ENCODE assay signal across 8 cellular contexts in genomic region chr2:11582526-11583202, GRCh38. TPM values are rescaled to one million over a fixed set of nuclear protein-coding genes. Genes with fewer than 3 reads are reported as not detected.
A peak's percentile ranks its signal among the peaks of the same experiment; 100 is the strongest.
DNase-seq lines count a peak whose midpoint lies in the region; ATAC-seq and TF ChIP-seq lines count a peak whose summit lies in the region.

No MANE protein-coding gene starts in this region.

- CTCF ChIA-PET in IMR-90 (lab: Yijun Ruan, JAX) (interaction anchor here (0.6 to 2.4 kb wide), 10 partner anchors 9 to 750 kb away, joined by 3 to 12 read pairs (median 5); a partner anchor contains a TSS), Panc1 (lab: Charles Lee) (interaction anchor here (0.6 to 3.1 kb wide), 12 partner anchors 9 to 525 kb away, joined by 3 to 16 read pairs (median 4); partner anchors contain the start of gene LPIN1)

- BruUV-seq in IMR-90 (replicated peaks; lab: Mats Ljungman, UMichigan) (no TSS peak), Panc1 (replicated peaks; lab: Mats Ljungman, UMichigan) (no TSS peak)

- TF ChIP-seq CTCF in IMR-90 (conservative IDR thresholded peaks at IDR 0.05; ENCODE audit: low read depth, low read length) (peak; percentile 68), Panc1 (IDR thresholded peaks at IDR 0.05) (peak; percentile 95), foreskin keratinocyte (conservative IDR thresholded peaks at IDR 0.05) (peak; percentile 83), osteoblast (IDR thresholded peaks at IDR 0.05; ENCODE audit: extremely low read depth, low read depth, low read length) (peak; percentile 87), transverse colon (IDR thresholded peaks at IDR 0.05) (peak; percentile 71 to 81 (median 72))

- H3K4me1 ChIP-seq in IMR-90 (ENCODE audit: control insufficient read depth, insufficient read depth, low read length) (peaks cover 2% of the 10 kb centered on the region; the same call in 1 of the 2 replicates), Panc1 (ENCODE audit: control insufficient read depth, insufficient read depth, low read length) (no peaks in the 10 kb centered on the region), foreskin keratinocyte (no peaks in the 10 kb centered on the region), osteoblast (ENCODE audit: insufficient read depth, low read length) (peaks cover 10% of the 10 kb centered on the region), transverse colon (peaks cover 0 to 10% (median 3%) of the 10 kb centered on the region in 4 donors)

- H3K4me3 ChIP-seq in IMR-90 (ENCODE audit: insufficient read depth, low read depth, low read length) (no peak overlapping the region), Panc1 (ENCODE audit: low read depth in 2 of 2, low read length in 2 of 2) (no peak overlapping the region), osteoblast (ENCODE audit: insufficient read depth, low read length) (no peak overlapping the region), transverse colon (no peak overlapping the region)

- H3K9me1 ChIP-seq in IMR-90 (ENCODE audit: insufficient read depth, low read length) = no peaks in the 10 kb centered on the region

- no peak overlapping the region for H3K14ac ChIP-seq in IMR-90 (replicated peaks; ENCODE audit: low read depth, low read length)

- H4K5ac ChIP-seq in IMR-90 (ENCODE audit: low read depth, low read length) = no peak overlapping the region

- H2BK15ac ChIP-seq in IMR-90 (ENCODE audit: low read depth, low read length) = no peak overlapping the region

- H3K27ac ChIP-seq in IMR-90 (ENCODE audit: insufficient read depth, low read length) (no peak overlapping the region), Panc1 (ENCODE audit: low read length) (no peak overlapping the region), foreskin keratinocyte (no peak overlapping the region), osteoblast (ENCODE audit: low read depth, low read length) (no peak overlapping the region), transverse colon (peak overlapping the region; percentile 15 to 53 (median 33))

- no peak overlapping the region for H4K8ac ChIP-seq in IMR-90 (ENCODE audit: low read depth in 2 of 2, low read length in 2 of 2)

- dilution Hi-C loops in IMR-90 (cut with HindIII; ENCODE audit: low sequenced_read_pairs, unreplicated experiment) = no loop called here

- H2BK20ac ChIP-seq in IMR-90 (ENCODE audit: low read depth, low read length) = no peak overlapping the region

- H3K4me2 ChIP-seq in IMR-90 (ENCODE audit: low read depth, low read length) = no peak overlapping the region
- H3K4me2 ChIP-seq in osteoblast (ENCODE audit: insufficient read depth, low read length) = no peak overlapping the region

- H3K23ac ChIP-seq in IMR-90 (ENCODE audit: low read depth, low read length) = no peak overlapping the region

- H2BK5ac ChIP-seq in IMR-90 (ENCODE audit: low read depth, low read length, poor library complexity, severe bottlenecking) = no peak overlapping the region

- no peaks in the 10 kb centered on the region for H3K79me2 ChIP-seq in osteoblast (ENCODE audit: insufficient read depth, low read length)

- no peak for TF ChIP-seq POLR2A in IMR-90 (IDR thresholded peaks at IDR 0.05; ENCODE audit: low read depth, low read length)
- no peak for TF ChIP-seq POLR2A in transverse colon (IDR thresholded peaks at IDR 0.05)

- H3K9ac ChIP-seq in IMR-90 (ENCODE audit: low read depth, low read length) = no peak overlapping the region

- no peak for TF ChIP-seq EP300 in transverse colon (IDR thresholded peaks at IDR 0.05; ENCODE audit: low read depth)

- H3K9me3 ChIP-seq in IMR-90 (ENCODE audit: control insufficient read depth, insufficient read depth, low read length) = no peaks in the 10 kb centered on the region
- no peaks in the 10 kb centered on the region for H3K9me3 ChIP-seq in Panc1 (ENCODE audit: control insufficient read depth, insufficient read depth, low read depth, low read length)
- H3K9me3 ChIP-seq in osteoblast (ENCODE audit: low read depth, low read length) = no peaks in the 10 kb centered on the region
- no peaks in the 10 kb centered on the region for H3K9me3 ChIP-seq in transverse colon

- no peak overlapping the region for H4K91ac ChIP-seq in IMR-90 (ENCODE audit: insufficient read depth, low read depth, low read length)

- H2AK5ac ChIP-seq in IMR-90 (ENCODE audit: low read depth, low read length) = no peak overlapping the region

- H3K79me1 ChIP-seq in IMR-90 (ENCODE audit: low read depth in 1 of 2, low read length in 2 of 2) = no peaks in the 10 kb centered on the region

- H3K18ac ChIP-seq in IMR-90 (ENCODE audit: low read depth, low read length) = no peak overlapping the region

- intact Hi-C loops in IMR-90 (cut with micrococcal nuclease) (loop anchor here (10.0 kb wide), 1 partner anchor 348 kb away; no protein-coding TSS in a partner anchor), Panc1 (cut with micrococcal nuclease; ENCODE audit: unreplicated experiment) (no loop called here), transverse colon (cut with DNase I; ENCODE audit: low total_unique reads) (loop anchor here (5.0 kb wide), 1 partner anchor 105 kb away; no protein-coding TSS in a partner anchor)

- H2AK9ac ChIP-seq in IMR-90 (replicated peaks; ENCODE audit: low read depth, low read length, poor library complexity) = no peak overlapping the region

- H3K36me3 ChIP-seq in IMR-90 (ENCODE audit: control insufficient read depth, insufficient read depth, low read length) (no peaks in the 10 kb centered on the region), Panc1 (ENCODE audit: control insufficient read depth, insufficient read depth, low read length) (no peaks in the 10 kb centered on the region), osteoblast (ENCODE audit: insufficient read depth, low read length) (no peaks in the 10 kb centered on the region), transverse colon (no peaks in the 10 kb centered on the region)

- H4K20me1 ChIP-seq in IMR-90 (ENCODE audit: insufficient read depth, low read length) = no peaks in the 10 kb centered on the region
- H4K20me1 ChIP-seq in osteoblast (ENCODE audit: insufficient read depth, low read length) = no peaks in the 10 kb centered on the region

- no peak overlapping the region for H2BK120ac ChIP-seq in IMR-90 (ENCODE audit: low read depth, low read length)

- in situ Hi-C loops in IMR-90 (cut with MboI; ENCODE audit: low sequenced_read_pairs) (loop anchor here (5.0 to 10.0 kb wide), 3 partner anchors 105 to 748 kb away; no protein-coding TSS in a partner anchor), Panc1 (cut with HindIII; ENCODE audit: low pct_unique_long_range_greater_than_20kb, low sequenced_read_pairs) (no loop called here), transverse colon (cut with MboI; ENCODE audit: low pct_ligation_motif_present in 1 of 4, low pct_unique_long_range_greater_than_20kb in 1 of 4, low sequenced_read_pairs in 3 of 4) (loop anchor here (5.0 to 25.0 kb wide), 3 partner anchors 105 to 445 kb away; a partner anchor contains a TSS)

- peak; percentile 61 for TF ChIP-seq RAD21 in IMR-90 (IDR thresholded peaks at IDR 0.05; ENCODE audit: low read length)

- H3K56ac ChIP-seq in IMR-90 (ENCODE audit: extremely low read depth, insufficient read depth, low read length) = no peak overlapping the region

- H3K4ac ChIP-seq in IMR-90 (ENCODE audit: low read depth, low read length) = no peak overlapping the region

- DNase-seq in ELR (ENCODE audit: low read depth) (peak; percentile 54), IMR-90 (peak; percentile 35), Panc1 (ENCODE audit: low read depth, low spot score) (peak; percentile 36), foreskin keratinocyte (peak in 1 of 2 donors; percentile 34), osteoblast (ENCODE audit: insufficient read length, low spot score, missing footprints) (peak; percentile 94), transverse colon (peak; percentile 58), GF-D8 (lab: John Stamatoyannopoulos, UW) (no peak)
- DNase-seq in activated T-helper 1 cell treated with anti-CD3 and anti-CD28 coated beads, Interleukin-2, amount 50 U/mL, for 16 hours (ENCODE audit: low read depth in 1 of 2, low spot score in 1 of 2) = peak; percentile 17 to 21

- H3K27me3 ChIP-seq in IMR-90 (ENCODE audit: control insufficient read depth, insufficient read depth, low read length) = peaks cover 39% of the 10 kb centered on the region
- peaks cover 2% of the 10 kb centered on the region; the same call in 1 of the 2 replicates for H3K27me3 ChIP-seq in Panc1 (ENCODE audit: control insufficient read depth, insufficient read depth, low read length)
- H3K27me3 ChIP-seq in foreskin keratinocyte = peaks cover 28% of the 10 kb centered on the region
- H3K27me3 ChIP-seq in osteoblast (ENCODE audit: insufficient read depth, low read length) = peaks cover 7% of the 10 kb centered on the region
- H3K27me3 ChIP-seq in transverse colon = no peaks in the 10 kb centered on the region

- peak; percentile 35 for ATAC-seq in IMR-90 (ENCODE audit: low read depth)
- ATAC-seq in Panc1 = peak; percentile 64
- ATAC-seq in foreskin keratinocyte = peak; percentile 24

- POLR2A ChIA-PET in IMR-90 (lab: Charles Lee; ENCODE audit: unreplicated experiment) = no interaction called here
- POLR2A ChIA-PET in Panc1 (lab: Charles Lee) = no interaction called here

- 69% methylated on average over 12 of the region's 19 CpGs; no CpG with 5 or more reads in 1 of the 2 experiments for WGBS in IMR-90 (ENCODE audit: extremely low coverage in 2 of 2, insufficient read length in 1 of 2), 2 experiments
- WGBS in transverse colon (ENCODE audit: low coverage in 1 of 2), 2 donors = 43 to 54% methylated on average over 2 to 17 of the region's 19 CpGs

- H2AFZ ChIP-seq in IMR-90 (replicated peaks; ENCODE audit: low read length, poor library complexity) (peak overlapping the region; percentile 27), osteoblast (ENCODE audit: low read length) (peak overlapping the region; percentile 28)

TF ChIP-seq in IMR-90, 13 proteins besides CTCF, POLR2A, EP300 and RAD21:
- TF ChIP-seq CEBPB (IDR thresholded peaks at IDR 0.05; ENCODE audit: low read depth, low read length) (no peak), SMC3 (IDR thresholded peaks at IDR 0.05; ENCODE audit: low read depth, low read length) (peak; percentile 54)

RNA-seq across cellular contexts. Expression of gene GREB1, which starts 48.8 kb away (rescaled TPM):
- not detected in 2 replicates for total RNA-seq in IMR-90 (2012; rRNA removed)
- 0.05 TPM in 1 of 2 replicates, not detected in the other for polyA plus RNA-seq in IMR-90 (2012; rRNA removed)
- polyA plus RNA-seq in IMR-90 (2012; cell fraction: cytosol; rRNA removed) = 0.01 and 0.05 TPM in 2 replicates
- 0.04 and 0.06 TPM in 2 replicates for polyA plus RNA-seq in IMR-90 (2012; cell fraction: nucleus; rRNA removed; ENCODE audit: low replicate concordance)
- 0.90 TPM for total RNA-seq in Panc1 (2021; ENCODE audit: unreplicated experiment)
- polyA plus RNA-seq in Panc1 (2012; ENCODE audit: insufficient read length) = 0.31 TPM
- total RNA-seq in foreskin keratinocyte = 0.03 and 0.11 TPM in 2 replicates
- 0.03 TPM in 1 of 2 replicates, not detected in the other for polyA plus RNA-seq in foreskin keratinocyte
- 1.1 and 1.2 TPM in 2 replicates for total RNA-seq in osteoblast
- 1 to 10 TPM in 2 of 4 donors, under 1 TPM in 2; 0.20 to 2.6 (median 1.5) TPM for total RNA-seq in transverse colon

Comparison
In these comparisons a context has a peak if more than half of its experiments do, and no peak if none do; other contexts are left out.
1. H3K27ac ChIP-seq: peak in transverse colon (4 of 4); none in IMR-90 (single experiment), Panc1 (single experiment), foreskin keratinocyte (single experiment) and osteoblast (single experiment).
2. Peak in every context shown above with its lines, with median percentiles within 50 percentile points of each other: ATAC-seq and CTCF ChIP-seq.